In the genomic region with DNA sequence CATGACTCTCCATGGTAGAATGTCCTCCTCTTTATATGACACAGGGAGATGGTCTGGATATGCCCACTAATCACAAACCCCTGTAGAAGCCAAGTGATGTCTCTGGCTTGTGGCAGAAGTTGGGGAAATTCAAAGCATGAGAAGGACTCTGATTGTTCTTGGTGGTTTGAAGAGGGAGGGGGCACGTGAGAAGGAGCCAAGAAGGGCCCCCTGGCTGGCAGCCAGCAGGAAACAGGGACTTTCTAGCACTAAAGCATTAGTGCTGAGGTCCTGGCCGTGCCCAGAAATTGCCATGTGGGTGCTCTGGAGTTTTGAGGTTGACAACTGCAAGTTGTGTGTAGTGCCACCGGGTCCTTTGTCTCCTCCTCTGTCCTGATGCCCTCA, we compare ENCODE assay signal across 11 cellular contexts.
DNase-seq lines count a peak whose midpoint lies in the region; ATAC-seq and TF ChIP-seq lines count a peak whose summit lies in the region.
"Had no signal": no experiment of that assay in that cellular context is flagged by ENCODE, and none has a peak within 500 bp of the region (broad histone marks: within the 10 kb centered on the region; RNA-seq: fewer than 3 reads in every experiment).

No MANE protein-coding gene starts in this region.

- no peaks in the 10 kb centered on the region for H3K79me2 ChIP-seq in Loucy (ENCODE audit: insufficient read depth, low read length)

- no peak for TF ChIP-seq CTCF in Loucy (conservative IDR thresholded peaks at IDR 0.05; ENCODE audit: low read length)

- H3K27me3 ChIP-seq in CD4-positive, CD25-positive, alpha-beta regulatory T cell (ENCODE audit: control insufficient read depth, insufficient read depth, low read length) = no peaks in the 10 kb centered on the region
- H3K27me3 ChIP-seq in Loucy (ENCODE audit: insufficient read depth, low read length, poor library complexity, severe bottlenecking) = no peaks in the 10 kb centered on the region
- no peaks in the 10 kb centered on the region for H3K27me3 ChIP-seq in layer of hippocampus (ENCODE audit: control insufficient read depth, insufficient read depth, low read length)
- H3K27me3 ChIP-seq: upper lobe of left lung had no signal

- H3K27me3 Mint-ChIP-seq in CD4-positive, CD25-positive, alpha-beta regulatory T cell = no peaks in the 10 kb centered on the region

- H4K20me1 ChIP-seq in Loucy (ENCODE audit: insufficient read depth, low read length, poor library complexity, severe bottlenecking) = no peaks in the 10 kb centered on the region

- peaks cover 4% of the 10 kb centered on the region for H3K36me3 Mint-ChIP-seq in CD4-positive, CD25-positive, alpha-beta regulatory T cell

- peak in 1 of 3 donors; percentile 19 for DNase-seq in CD4-positive, CD25-positive, alpha-beta regulatory T cell
- peak; percentile 12 for DNase-seq in activated effector memory CD4-positive, alpha-beta T cell treated with Interleukin-2 at 50 U/mL for 16 hours
- DNase-seq in NCI-H748 treated with DMSO at 0.1 percent for 48 hours (lab: John Stamatoyannopoulos, UW) = no peak
- no peak for DNase-seq in DMS153 treated with DMSO at 0.1 percent for 48 hours (lab: John Stamatoyannopoulos, UW; ENCODE audit: unreplicated experiment)
- DNase-seq in NCI-H2171 (lab: John Stamatoyannopoulos, UW) = no peak
- DNase-seq: NCI-H187 treated with DMSO at 0.1 percent for 48 hours had no signal

- no peaks in the 10 kb centered on the region for H3K9me3 ChIP-seq in CD4-positive, CD25-positive, alpha-beta regulatory T cell (ENCODE audit: control insufficient read depth in 2 of 2, low read length in 2 of 2)
- H3K9me3 ChIP-seq in Loucy (ENCODE audit: insufficient read depth, low read depth, low read length) = no peaks in the 10 kb centered on the region
- H3K9me3 ChIP-seq: upper lobe of left lung had no signal

- H3F3A ChIP-seq in Loucy (ENCODE audit: low read depth) = 0 out of 2 replicates have a peak, but pooled peaks cover 4% of the 10 kb centered on the region

- peak overlapping the region; percentile 3 for H3K4me2 ChIP-seq in Loucy (ENCODE audit: low read depth, low read length, poor library complexity, severe bottlenecking)

- H3K4me3 Mint-ChIP-seq in CD4-positive, CD25-positive, alpha-beta regulatory T cell = peak overlapping the region in 1 of 4 donors; percentile 9

- no peaks in the 10 kb centered on the region for H3K9me3 Mint-ChIP-seq in CD4-positive, CD25-positive, alpha-beta regulatory T cell

- peaks cover 18 to 47% (median 22%) of the 10 kb centered on the region in 4 donors for H3K4me1 Mint-ChIP-seq in CD4-positive, CD25-positive, alpha-beta regulatory T cell

- H3K9me2 ChIP-seq in Loucy (replicated peaks; ENCODE audit: low read depth, low read length) = no peaks in the 10 kb centered on the region

- ATAC-seq in CD4-positive, CD25-positive, alpha-beta regulatory T cell (ENCODE audit: low read depth in 2 of 2) = no peak
- no peak for ATAC-seq in GM19351 (IDR thresholded peaks at IDR 0.05; ENCODE audit: unreplicated experiment)

- H3K4me3 ChIP-seq in CD4-positive, CD25-positive, alpha-beta regulatory T cell (ENCODE audit: low read depth, low read length) = no peak overlapping the region
- H3K4me3 ChIP-seq in Loucy (ENCODE audit: low read length, poor library complexity, severe bottlenecking) = no peak overlapping the region
- H3K4me3 ChIP-seq: upper lobe of left lung had no signal

- H3K27ac ChIP-seq in CD4-positive, CD25-positive, alpha-beta regulatory T cell (ENCODE audit: insufficient read depth, low read length, poor library complexity, severe bottlenecking) = no peak overlapping the region
- peak overlapping the region; percentile 30 for H3K27ac ChIP-seq in layer of hippocampus (ENCODE audit: low read depth, low read length)
- H3K27ac ChIP-seq: C4-2B, upper lobe of left lung had no signal

- no peak overlapping the region for H2AFZ ChIP-seq in Loucy (ENCODE audit: low read length)

- H3K9ac ChIP-seq in Loucy (ENCODE audit: low read depth, low read length, poor library complexity, severe bottlenecking) = no peak overlapping the region

- peaks cover 15% of the 10 kb centered on the region for H3K4me1 ChIP-seq in CD4-positive, CD25-positive, alpha-beta regulatory T cell (ENCODE audit: control insufficient read depth, insufficient read depth, low read length, poor library complexity, severe bottlenecking)
- H3K4me1 ChIP-seq in Loucy (ENCODE audit: insufficient read depth, low read length, poor library complexity, severe bottlenecking) = peaks cover 46% of the 10 kb centered on the region
- H3K4me1 ChIP-seq: upper lobe of left lung had no signal

- H3K36me3 ChIP-seq in CD4-positive, CD25-positive, alpha-beta regulatory T cell (ENCODE audit: control insufficient read depth, insufficient read depth, low read length) = no peaks in the 10 kb centered on the region
- H3K36me3 ChIP-seq in Loucy (ENCODE audit: insufficient read depth, low read length) = no peaks in the 10 kb centered on the region
- H3K36me3 ChIP-seq: upper lobe of left lung had no signal

- H3K27ac Mint-ChIP-seq in CD4-positive, CD25-positive, alpha-beta regulatory T cell = peak overlapping the region in 2 of 3 donors; percentile 74 to 83
